Comparison of ENCODE assay signal across 14 cellular contexts in the genomic region with DNA sequence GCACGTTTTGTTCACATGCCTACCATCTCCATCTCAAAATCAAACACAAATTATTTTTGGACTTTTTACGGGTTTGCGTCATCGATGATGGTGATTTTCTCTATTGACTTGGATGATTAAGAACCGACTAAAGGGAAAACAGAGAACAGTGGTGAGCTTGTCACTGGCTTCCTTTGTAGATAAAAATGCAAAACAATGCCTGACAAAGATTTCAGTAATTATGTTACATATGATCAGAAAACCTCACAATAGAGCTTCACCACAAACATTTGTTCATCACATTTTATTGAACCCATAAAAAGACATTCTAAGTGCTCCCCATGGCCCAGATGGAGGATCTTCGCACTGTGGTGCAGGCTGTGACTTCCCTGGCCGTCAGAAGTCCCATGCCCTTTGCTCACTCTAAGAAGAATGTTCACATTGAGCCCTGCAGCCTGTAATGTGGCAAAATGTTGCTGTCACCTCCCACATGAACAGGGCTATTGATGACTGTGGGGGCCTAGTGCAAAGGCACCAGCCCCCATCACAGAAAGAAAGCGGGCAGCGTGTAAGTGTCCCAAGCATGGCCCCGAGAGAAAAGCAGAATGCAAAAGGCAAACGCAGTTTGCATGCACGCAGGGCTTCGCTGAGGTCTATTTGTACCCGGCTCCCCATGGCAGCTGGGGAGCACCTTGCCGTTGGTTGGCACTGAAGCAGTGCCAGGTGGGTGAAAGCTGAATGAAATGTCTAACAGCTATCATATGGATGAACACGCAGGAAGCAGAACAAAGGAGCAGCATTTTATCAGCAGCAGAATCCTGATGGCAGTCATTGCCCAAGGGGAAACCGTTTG.
DNase-seq lines count a peak whose midpoint lies in the region; ATAC-seq and TF ChIP-seq lines count a peak whose summit lies in the region.
"Had no signal": no experiment of that assay in that cellular context is flagged by ENCODE, and none has a peak within 500 bp of the region (broad histone marks: within the 10 kb centered on the region; RNA-seq: fewer than 3 reads in every experiment).

No MANE protein-coding gene starts in this region.

- no peaks in the 10 kb centered on the region for H3K27me3 Mint-ChIP-seq in stimulated activated naive CD8-positive, alpha-beta T cell treated with anti-CD3 and anti-CD28 coated beads, Interleukin-15, Interleukin-2, amounts not matched to agents 100 ng/mL and 50 ng/mL, for 24 hours
- no peaks in the 10 kb centered on the region for H3K27me3 Mint-ChIP-seq in CD14-positive monocyte (ENCODE audit: low read depth in 3 of 3)
- H3K27me3 Mint-ChIP-seq: activated B cell treated with CpG ODN at 0.5 μM for 24 hours; activated naive CD8-positive, alpha-beta T cell treated with anti-CD3 and anti-CD28 coated beads, Interleukin-2, amount 10 ng/mL, durations not matched to agents 7 days and 5 days had no signal

- peaks cover 68% of the 10 kb centered on the region for H3K36me3 Mint-ChIP-seq in stimulated activated naive CD8-positive, alpha-beta T cell treated with anti-CD3 and anti-CD28 coated beads, Interleukin-15, Interleukin-2, amounts not matched to agents 100 ng/mL and 50 ng/mL, for 24 hours (ENCODE audit: low read depth)
- peaks cover 3 to 5% of the 10 kb centered on the region in 2 donors for H3K36me3 Mint-ChIP-seq in CD14-positive monocyte

- no peak overlapping the region for H3K4me3 Mint-ChIP-seq in stimulated activated naive CD8-positive, alpha-beta T cell treated with anti-CD3 and anti-CD28 coated beads, Interleukin-15, Interleukin-2, amounts not matched to agents 100 ng/mL and 50 ng/mL, for 24 hours
- no peak overlapping the region for H3K4me3 Mint-ChIP-seq in CD14-positive monocyte
- H3K4me3 Mint-ChIP-seq: activated B cell treated with CpG ODN at 0.5 μM for 24 hours; activated naive CD8-positive, alpha-beta T cell treated with anti-CD3 and anti-CD28 coated beads, Interleukin-2, amount 10 ng/mL, durations not matched to agents 7 days and 5 days had no signal

- H3K27ac Mint-ChIP-seq in stimulated activated naive CD8-positive, alpha-beta T cell treated with anti-CD3 and anti-CD28 coated beads, Interleukin-15, Interleukin-2, amounts not matched to agents 100 ng/mL and 50 ng/mL, for 24 hours = peak overlapping the region; percentile 78
- no peak overlapping the region for H3K27ac Mint-ChIP-seq in CD14-positive monocyte
- H3K27ac Mint-ChIP-seq: activated B cell treated with CpG ODN at 0.5 μM for 24 hours; activated naive CD8-positive, alpha-beta T cell treated with anti-CD3 and anti-CD28 coated beads, Interleukin-2, amount 10 ng/mL, durations not matched to agents 7 days and 5 days had no signal

- TF ChIP-seq CTCF in CD14-positive monocyte (IDR thresholded peaks at IDR 0.05) = no peak

- H3K4me1 Mint-ChIP-seq in stimulated activated naive CD8-positive, alpha-beta T cell treated with anti-CD3 and anti-CD28 coated beads, Interleukin-15, Interleukin-2, amounts not matched to agents 100 ng/mL and 50 ng/mL, for 24 hours (ENCODE audit: low read depth) = peaks cover 90% of the 10 kb centered on the region
- H3K4me1 Mint-ChIP-seq in CD14-positive monocyte = peaks cover 23% of the 10 kb centered on the region

- DNase-seq in NCI-H146 (lab: John Stamatoyannopoulos, UW) = peak; percentile 41
- DNase-seq in NCI-H146 treated with DMSO at 0.1 percent for 48 hours (lab: John Stamatoyannopoulos, UW; ENCODE audit: unreplicated experiment) = no peak
- peak; percentile 53 for DNase-seq in NCI-H2171 (lab: John Stamatoyannopoulos, UW)
- DNase-seq in hippocampal formation (lab: John Stamatoyannopoulos, UW) = peak; percentile 30 to 72
- DNase-seq in CD14-positive monocyte (ENCODE audit: low spot score) = no peak
- DNase-seq: activated B cell treated with CpG ODN at 0.5 μM for 24 hours; activated naive CD8-positive, alpha-beta T cell treated with anti-CD3 and anti-CD28 coated beads, Interleukin-2, amount 10 ng/mL, durations not matched to agents 7 days and 5 days; effector CD4-positive, alpha-beta T cell; lower lobe of right lung; right lobe of liver; RPMI8226 had no signal

- peaks cover 4% of the 10 kb centered on the region for H3K9me3 Mint-ChIP-seq in stimulated activated naive CD8-positive, alpha-beta T cell treated with anti-CD3 and anti-CD28 coated beads, Interleukin-15, Interleukin-2, amounts not matched to agents 100 ng/mL and 50 ng/mL, for 24 hours
- no peaks in the 10 kb centered on the region for H3K9me3 Mint-ChIP-seq in CD14-positive monocyte
- H3K9me3 Mint-ChIP-seq: activated B cell treated with CpG ODN at 0.5 μM for 24 hours had no signal

- intact Hi-C loops in CD14-positive monocyte (cut with micrococcal nuclease) = loop anchor here in 1 of 2 donors (5.0 kb wide), 1 partner anchor 58 kb away; a partner anchor contains a TSS

- ATAC-seq in GM18909 (IDR thresholded peaks at IDR 0.05; ENCODE audit: poor library complexity, unreplicated experiment) (no peak), GM19463 (IDR thresholded peaks at IDR 0.05; ENCODE audit: unreplicated experiment) (no peak)
- ATAC-seq: lower lobe of right lung, right lobe of liver had no signal

Comparison
In these comparisons a context has a peak if more than half of its experiments do, and no peak if none do; other contexts are left out.
1. DNase-seq: peak in NCI-H146 (single experiment), NCI-H2171 (single experiment) and hippocampal formation (2 of 2); none in NCI-H146 treated with DMSO at 0.1 percent for 48 hours (single experiment) and CD14-positive monocyte (single experiment).